Comparison of ENCODE assay signal across 24 cellular contexts in genomic region chr10:84292502-84292901, GRCh38. TPM values are rescaled to one million over a fixed set of nuclear protein-coding genes. Genes with fewer than 3 reads are reported as not detected.
DNase-seq lines count a peak whose midpoint lies in the region; ATAC-seq and TF ChIP-seq lines count a peak whose summit lies in the region.
"Had no signal": no experiment of that assay in that cellular context is flagged by ENCODE, and none has a peak within 500 bp of the region (broad histone marks: within the 10 kb centered on the region; RNA-seq: fewer than 3 reads in every experiment).

No MANE protein-coding gene starts in this region.

- DNase-seq in CD8-positive, alpha-beta memory T cell, result no peak
- no peak for DNase-seq in activated CD4-positive, alpha-beta T cell treated with anti-CD3 and anti-CD28 coated beads for 4 hours
- DNase-seq in osteocyte (ENCODE audit: extremely low spot score, unreplicated experiment) (no peak), NCI-H187 (lab: John Stamatoyannopoulos, UW) (no peak)
- DNase-seq: activated CD4-positive, alpha-beta memory T cell treated with anti-CD3 and anti-CD28 coated beads for 36 hours; activated T-cell treated with anti-CD3 and anti-CD28 coated beads, Interleukin-2, amount 50 U/mL, for 24 hours; CD4-positive, CD25-positive, alpha-beta regulatory T cell; DMS79 treated with DMSO at 0.1 percent for 48 hours; heart right ventricle; lower lobe of right lung; NCI-H446; sigmoid colon had no signal

- ATAC-seq in GM18519 (IDR thresholded peaks at IDR 0.05; ENCODE audit: low FRiP score, unreplicated experiment), result peak; percentile 57
- ATAC-seq in GM21381 (IDR thresholded peaks at IDR 0.05; ENCODE audit: unreplicated experiment), result peak; percentile 52
- peak; percentile 69 for ATAC-seq in HG02852 (IDR thresholded peaks at IDR 0.05; ENCODE audit: unreplicated experiment)
- ATAC-seq in HG03439 (IDR thresholded peaks at IDR 0.05; ENCODE audit: unreplicated experiment), result peak; percentile 57
- ATAC-seq: GM23338, heart right ventricle, lower lobe of right lung had no signal

- POLR2A ChIA-PET in CD8-positive, alpha-beta memory T cell (lab: Charles Lee), result no interaction called here

- no peak overlapping the region for H3K4me3 ChIP-seq in CD8-positive, alpha-beta memory T cell (ENCODE audit: low read length)
- H3K4me3 ChIP-seq: GM23338, heart right ventricle, lower lobe of right lung, sigmoid colon, vagina had no signal

- H3K4me1 ChIP-seq in CD8-positive, alpha-beta memory T cell (ENCODE audit: insufficient read depth, low read length), result no peaks in the 10 kb centered on the region
- H3K4me1 ChIP-seq: sigmoid colon, vagina had no signal

- H3K36me3 ChIP-seq in CD8-positive, alpha-beta memory T cell (ENCODE audit: insufficient read depth, low read length), result no peaks in the 10 kb centered on the region
- H3K36me3 ChIP-seq: heart right ventricle, lower lobe of right lung, sigmoid colon, vagina had no signal

- no peak overlapping the region for H3K27ac Mint-ChIP-seq in CD8-positive, alpha-beta memory T cell
- no peak overlapping the region for H3K27ac Mint-ChIP-seq in osteocyte (ENCODE audit: unreplicated experiment)
- H3K27ac Mint-ChIP-seq: activated CD4-positive, alpha-beta memory T cell treated with anti-CD3 and anti-CD28 coated beads for 36 hours; activated naive CD4-positive, alpha-beta T cell treated with anti-CD3 and anti-CD28 coated beads, Interleukin-2, amount 50 U/mL, for 24 hours; activated T-cell treated with anti-CD3 and anti-CD28 coated beads, Interleukin-2, amount 50 U/mL, for 24 hours; CD4-positive, CD25-positive, alpha-beta regulatory T cell; GM23338 had no signal

- no peaks in the 10 kb centered on the region for H3K36me3 Mint-ChIP-seq in CD8-positive, alpha-beta memory T cell
- no peaks in the 10 kb centered on the region for H3K36me3 Mint-ChIP-seq in osteocyte (ENCODE audit: unreplicated experiment)
- H3K36me3 Mint-ChIP-seq: activated CD4-positive, alpha-beta memory T cell treated with anti-CD3 and anti-CD28 coated beads for 36 hours; activated naive CD4-positive, alpha-beta T cell treated with anti-CD3 and anti-CD28 coated beads, Interleukin-2, amount 50 U/mL, for 24 hours; CD4-positive, CD25-positive, alpha-beta regulatory T cell had no signal

- no peaks in the 10 kb centered on the region for H3K27me3 ChIP-seq in CD8-positive, alpha-beta memory T cell (ENCODE audit: insufficient read depth, low read length, poor library complexity, severe bottlenecking)
- H3K27me3 ChIP-seq: sigmoid colon, vagina had no signal

- no peak overlapping the region for H3K4me3 Mint-ChIP-seq in CD8-positive, alpha-beta memory T cell
- no peak overlapping the region for H3K4me3 Mint-ChIP-seq in osteocyte (ENCODE audit: unreplicated experiment)
- H3K4me3 Mint-ChIP-seq: activated CD4-positive, alpha-beta memory T cell treated with anti-CD3 and anti-CD28 coated beads for 36 hours; activated naive CD4-positive, alpha-beta T cell treated with anti-CD3 and anti-CD28 coated beads, Interleukin-2, amount 50 U/mL, for 24 hours; activated T-cell treated with anti-CD3 and anti-CD28 coated beads, Interleukin-2, amount 50 U/mL, for 24 hours; CD4-positive, CD25-positive, alpha-beta regulatory T cell; GM23338 had no signal

- H3K27ac ChIP-seq in CD8-positive, alpha-beta memory T cell (ENCODE audit: low read depth, low read length), result no peak overlapping the region
- H3K27ac ChIP-seq: heart right ventricle, lower lobe of right lung, sigmoid colon, vagina had no signal

- CTCF ChIA-PET in CD8-positive, alpha-beta memory T cell (lab: Charles Lee), result interaction anchor here (1.0 kb wide), 1 partner anchor 25 kb away, joined by 3 read pairs; no protein-coding TSS in a partner anchor

- H3K27me3 Mint-ChIP-seq in CD8-positive, alpha-beta memory T cell, result peaks cover 3 to 4% of the 10 kb centered on the region in 2 donors
- H3K27me3 Mint-ChIP-seq in osteocyte (ENCODE audit: unreplicated experiment), result peaks cover 2% of the 10 kb centered on the region
- H3K27me3 Mint-ChIP-seq: activated CD4-positive, alpha-beta memory T cell treated with anti-CD3 and anti-CD28 coated beads for 36 hours; activated naive CD4-positive, alpha-beta T cell treated with anti-CD3 and anti-CD28 coated beads, Interleukin-2, amount 50 U/mL, for 24 hours had no signal

- no peaks in the 10 kb centered on the region for H3K9me3 Mint-ChIP-seq in CD8-positive, alpha-beta memory T cell
- H3K9me3 Mint-ChIP-seq in osteocyte (ENCODE audit: unreplicated experiment), result no peaks in the 10 kb centered on the region
- H3K9me3 Mint-ChIP-seq: activated CD4-positive, alpha-beta memory T cell treated with anti-CD3 and anti-CD28 coated beads for 36 hours; activated naive CD4-positive, alpha-beta T cell treated with anti-CD3 and anti-CD28 coated beads, Interleukin-2, amount 50 U/mL, for 24 hours; activated T-cell treated with anti-CD3 and anti-CD28 coated beads, Interleukin-2, amount 50 U/mL, for 24 hours; CD4-positive, CD25-positive, alpha-beta regulatory T cell; GM23338 had no signal

- no peak for TF ChIP-seq CTCF in osteocyte (IDR thresholded peaks at IDR 0.05)

- peaks cover 0 to 4% (median 0%) of the 10 kb centered on the region in 3 donors for H3K4me1 Mint-ChIP-seq in CD8-positive, alpha-beta memory T cell
- H3K4me1 Mint-ChIP-seq in osteocyte (ENCODE audit: unreplicated experiment), result peaks cover 15% of the 10 kb centered on the region
- H3K4me1 Mint-ChIP-seq: activated naive CD4-positive, alpha-beta T cell treated with anti-CD3 and anti-CD28 coated beads, Interleukin-2, amount 50 U/mL, for 24 hours had no signal

- no peaks in the 10 kb centered on the region for H3K9me3 ChIP-seq in CD8-positive, alpha-beta memory T cell (ENCODE audit: low read length)
- H3K9me3 ChIP-seq: heart right ventricle, lower lobe of right lung, sigmoid colon, vagina had no signal

RNA-seq across cellular contexts. Expression of gene CCSER2, which starts 35.9 kb away (rescaled TPM):
- 10 to 100 TPM; 62.6 to 74.5 TPM for total RNA-seq in CD8-positive, alpha-beta memory T cell
- 114 TPM for polyA plus RNA-seq in CD8-positive, alpha-beta memory T cell
- total RNA-seq in osteocyte, result 66.8 and 70.3 TPM in 2 replicates

RNA-seq across cellular contexts. Expression of gene RGR, which starts 47.6 kb away (rescaled TPM):
- total RNA-seq in CD8-positive, alpha-beta memory T cell, result not detected
- polyA plus RNA-seq in CD8-positive, alpha-beta memory T cell, result not detected
- not detected in 2 replicates for total RNA-seq in osteocyte
- total RNA-seq: activated CD4-positive, alpha-beta memory T cell treated with anti-CD3 and anti-CD28 coated beads for 36 hours; CD4-positive, CD25-positive, alpha-beta regulatory T cell; chondrocyte; GM23338; lower lobe of right lung; M059J; osteoblast; vagina had no signal
- polyA plus RNA-seq: AG04450; CD4-positive, CD25-positive, alpha-beta regulatory T cell; GM23338; sigmoid colon had no signal

RNA-seq across cellular contexts. Expression of gene LRIT1, which starts 51.2 kb away (rescaled TPM):
- not detected for total RNA-seq in CD8-positive, alpha-beta memory T cell
- not detected for polyA plus RNA-seq in CD8-positive, alpha-beta memory T cell
- total RNA-seq in osteocyte, result not detected in 2 replicates
- total RNA-seq: activated CD4-positive, alpha-beta memory T cell treated with anti-CD3 and anti-CD28 coated beads for 36 hours; CD4-positive, CD25-positive, alpha-beta regulatory T cell; chondrocyte; lower lobe of right lung; M059J; osteoblast; sigmoid colon; subcutaneous adipose tissue; vagina had no signal
- polyA plus RNA-seq: AG04450; CD4-positive, CD25-positive, alpha-beta regulatory T cell; GM23338; heart right ventricle; sigmoid colon had no signal
